25 cellular contexts compared by ENCODE assay signal in genomic region chr4:1398686-1399507, GRCh38. TPM values are rescaled to one million over a fixed set of nuclear protein-coding genes. Genes with fewer than 3 reads are reported as not detected.
A peak's percentile ranks its signal among the peaks of the same experiment; 100 is the strongest.
DNase-seq lines count a peak whose midpoint lies in the region; ATAC-seq and TF ChIP-seq lines count a peak whose summit lies in the region.
"Had no signal": no experiment of that assay in that cellular context is flagged by ENCODE, and none has a peak within 500 bp of the region (broad histone marks: within the 10 kb centered on the region; RNA-seq: fewer than 3 reads in every experiment).

No MANE protein-coding gene starts in this region.

- no peak overlapping the region for H3K4me3 ChIP-seq in right atrium auricular region
- H3K4me3 ChIP-seq in PC-9 = no peak overlapping the region
- no peak overlapping the region for H3K4me3 ChIP-seq in lower lobe of right lung
- no peak overlapping the region for H3K4me3 ChIP-seq in tibial artery
- H3K4me3 ChIP-seq: colonic mucosa, esophagus squamous epithelium, gastroesophageal sphincter, HAP-1, K562, prostate gland, skin epidermis, thoracic aorta had no signal

- H3K4me1 ChIP-seq in right atrium auricular region = peaks cover 0 to 14% of the 10 kb centered on the region in 2 donors
- no peaks in the 10 kb centered on the region for H3K4me1 ChIP-seq in PC-9 (replicated peaks; ENCODE audit: insufficient read depth)
- H3K4me1 ChIP-seq in lower lobe of right lung = no peaks in the 10 kb centered on the region
- H3K4me1 ChIP-seq in tibial artery = peaks cover 0 to 23% (median 14%) of the 10 kb centered on the region in 4 donors
- H3K4me1 ChIP-seq: colonic mucosa, HAP-1 had no signal

- TF ChIP-seq CTCF in right atrium auricular region (IDR thresholded peaks at IDR 0.05) (no peak), PC-9 (conservative IDR thresholded peaks at IDR 0.05) (no peak), lower lobe of right lung (IDR thresholded peaks at IDR 0.05) (no peak), tibial artery (IDR thresholded peaks at IDR 0.05) (no peak)

- peak overlapping the region; percentile 65; the same call in 1 of the 2 replicates for H3K4me2 ChIP-seq in PC-9

- H3K27me3 ChIP-seq in right atrium auricular region (peaks cover 8 to 30% of the 10 kb centered on the region in 2 donors), PC-9 (ENCODE audit: insufficient read depth, low read depth) (peaks cover 43% of the 10 kb centered on the region), lower lobe of right lung (ENCODE audit: low read depth) (peaks cover 40% of the 10 kb centered on the region), tibial artery (peaks cover 0 to 52% of the 10 kb centered on the region in 2 donors)

- POLR2A ChIA-PET in PC-9 (lab: Charles Lee; ENCODE audit: unreplicated experiment) = no interaction called here

- intact Hi-C loops in Right ventricle myocardium superior (cut with DNase I) (no loop called here), PC-9 (cut with micrococcal nuclease; ENCODE audit: unreplicated experiment) (no loop called here), lower lobe of right lung (cut with DNase I) (no loop called here), tibial artery (cut with DNase I; ENCODE audit: low total_unique reads) (no loop called here)

- DNase-seq in Right ventricle myocardium superior (peak; percentile 19), right atrium auricular region (ENCODE audit: low spot score) (no peak), PC-9 (no peak), lower lobe of right lung (peak; percentile 16), tibial artery (peak; percentile 12 to 48), NCI-H1105 (lab: John Stamatoyannopoulos, UW) (no peak), NCI-H345 treated with DMSO at 0.1 percent for 48 hours (lab: John Stamatoyannopoulos, UW; ENCODE audit: unreplicated experiment) (no peak), SHP77 treated with DMSO at 0.1 percent for 48 hours (lab: John Stamatoyannopoulos, UW) (no peak)
- DNase-seq: activated T-cell treated with anti-CD3 and anti-CD28 coated beads, Interleukin-2, amount 50 U/mL, for 72 hours; CD4-positive, CD25-positive, alpha-beta regulatory T cell; colonic mucosa; effector memory CD8-positive, alpha-beta T cell; esophagus squamous epithelium; midbrain; NCI-H146; NCI-H524 treated with DMSO at 0.1 percent for 48 hours; stimulated activated naive CD4-positive, alpha-beta T cell had no signal

- H2AFZ ChIP-seq in PC-9 = no peak overlapping the region

- no peak for ATAC-seq in Right ventricle myocardium superior (ENCODE audit: poor library complexity)
- ATAC-seq in lower lobe of right lung = no peak
- ATAC-seq: activated T-cell treated with anti-CD3 and anti-CD28 coated beads, Interleukin-2, amount 50 U/mL, for 72 hours; effector memory CD8-positive, alpha-beta T cell; gastroesophageal sphincter had no signal

- BruUV-seq in PC-9 (replicated peaks; lab: Mats Ljungman, UMichigan) = no TSS peak

- H3K9me2 ChIP-seq in PC-9 (ENCODE audit: insufficient read depth) = no peaks in the 10 kb centered on the region

- no peaks in the 10 kb centered on the region for H3K79me2 ChIP-seq in PC-9 (ENCODE audit: low read depth)

- H3K27ac ChIP-seq in right atrium auricular region (no peak overlapping the region), PC-9 (no peak overlapping the region), lower lobe of right lung (no peak overlapping the region), tibial artery (no peak overlapping the region)
- H3K27ac ChIP-seq: colonic mucosa, esophagus squamous epithelium, gastroesophageal sphincter, prostate gland, skin epidermis, thoracic aorta had no signal

- H3K36me3 ChIP-seq in right atrium auricular region (no peaks in the 10 kb centered on the region), PC-9 (ENCODE audit: low read depth) (no peaks in the 10 kb centered on the region), lower lobe of right lung (peaks cover 4% of the 10 kb centered on the region), tibial artery (peaks cover 9 to 20% (median 12%) of the 10 kb centered on the region in 3 donors)
- H3K36me3 ChIP-seq: colonic mucosa, HAP-1, prostate gland had no signal

- peaks cover 0 to 2% of the 10 kb centered on the region in 2 donors for H3K9me3 ChIP-seq in right atrium auricular region
- H3K9me3 ChIP-seq in PC-9 (ENCODE audit: insufficient read depth, low read depth) = no peaks in the 10 kb centered on the region
- no peaks in the 10 kb centered on the region for H3K9me3 ChIP-seq in lower lobe of right lung
- H3K9me3 ChIP-seq in tibial artery = peaks cover 0 to 6% (median 0%) of the 10 kb centered on the region in 3 donors
- H3K9me3 ChIP-seq: colonic mucosa, prostate gland had no signal

- no peaks in the 10 kb centered on the region for H4K20me1 ChIP-seq in PC-9 (ENCODE audit: insufficient read depth)

- CTCF ChIA-PET in PC-9 (lab: Charles Lee) = no interaction called here

- no peaks in the 10 kb centered on the region for H3F3A ChIP-seq in PC-9 (ENCODE audit: insufficient read depth, low read depth)

RNA-seq across cellular contexts. Expression of gene NKX1-1, which starts 7.3 kb away (rescaled TPM):
- not detected for total RNA-seq in Right ventricle myocardium superior
- total RNA-seq in right atrium auricular region = not detected
- not detected in 2 replicates for total RNA-seq in PC-9 (2021)
- total RNA-seq in lower lobe of right lung = not detected
- total RNA-seq: activated CD8-positive, alpha-beta memory T cell treated with anti-CD3 and anti-CD28 coated beads for 36 hours; activated T-cell treated with anti-CD3 and anti-CD28 coated beads, Interleukin-2, amount 50 U/mL, for 72 hours; CD4-positive, CD25-positive, alpha-beta regulatory T cell; colonic mucosa; esophagus squamous epithelium; gastroesophageal sphincter; K562; prostate gland; T-helper 2 cell treated with Interferon-gamma antibody and Interleukin-4, amounts not matched to agents 100 ng/mL and 5 ng/mL, for 36 hours; thoracic aorta had no signal

RNA-seq across cellular contexts. Expression of gene UVSSA, which starts 51.9 kb away (rescaled TPM):
- total RNA-seq in Right ventricle myocardium superior (6.7 TPM), right atrium auricular region (1 to 10 TPM; 4.4 to 7.5 TPM), PC-9 (2021) (24.3 and 38.7 TPM in 2 replicates), lower lobe of right lung (27.9 TPM)

Comparison
In these comparisons a context has a peak if more than half of its experiments do, and no peak if none do; other contexts are left out.
1. DNase-seq: peak in Right ventricle myocardium superior (single experiment), lower lobe of right lung (single experiment) and tibial artery (2 of 2); none in right atrium auricular region (single experiment), PC-9 (0 of 2), NCI-H1105 (single experiment), NCI-H345 treated with DMSO at 0.1 percent for 48 hours (single experiment) and SHP77 treated with DMSO at 0.1 percent for 48 hours (single experiment).